In the genomic region with DNA sequence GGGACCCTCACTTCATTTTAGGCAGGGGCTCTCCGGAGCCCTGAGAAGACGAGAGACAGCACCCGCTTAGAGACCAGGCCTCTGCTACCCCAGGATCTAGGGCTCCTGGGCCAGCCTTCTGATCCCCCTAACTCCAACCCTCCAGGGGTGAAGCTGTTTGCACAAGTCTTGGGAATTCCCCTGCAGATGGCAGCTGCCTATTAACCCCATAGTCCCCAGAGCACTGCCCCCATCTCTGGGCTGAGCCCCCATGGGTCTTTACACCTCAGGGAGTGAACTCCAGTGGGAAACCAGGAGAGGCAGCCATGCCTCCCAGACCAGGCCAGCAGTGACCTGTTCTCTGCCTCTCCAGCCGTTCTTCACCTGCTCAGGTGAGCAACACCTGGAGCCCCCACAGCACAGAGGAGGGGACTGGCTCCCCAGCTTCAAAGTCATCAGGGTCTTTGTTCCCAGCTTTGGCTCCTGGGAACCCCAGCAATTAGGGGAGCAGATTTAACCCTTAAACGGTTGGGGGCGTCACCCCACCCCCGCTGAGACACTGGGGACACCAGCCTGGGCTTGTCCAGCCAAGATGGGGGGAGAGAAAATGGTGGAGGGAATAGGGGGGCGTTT, we compare ENCODE assay signal across 15 cellular contexts. TPM values are rescaled to one million over a fixed set of nuclear protein-coding genes. Genes with fewer than 3 reads are reported as not detected.
DNase-seq lines count a peak whose midpoint lies in the region; ATAC-seq, FAIRE-seq and TF ChIP-seq lines count a peak whose summit lies in the region.
"Had no signal": no experiment of that assay in that cellular context is flagged by ENCODE, and none has a peak within 500 bp of the region (broad histone marks: within the 10 kb centered on the region; RNA-seq: fewer than 3 reads in every experiment).

No MANE protein-coding gene starts in this region.

- H3K4me1 ChIP-seq in kidney (ENCODE audit: control insufficient read depth in 1 of 2, insufficient read depth in 1 of 2, low read depth in 1 of 2, low read length in 2 of 2) = peaks cover 0 to 10% of the 10 kb centered on the region in 2 donors

- ATAC-seq in natural killer cell treated with Interleukin-12 subunit alpha and Interleukin-12 subunit beta and Interleukin-15 and Interleukin-18, amount 100 ng/mL, for 72 hours = no peak
- ATAC-seq in natural killer cell (no peak), GM18498 (IDR thresholded peaks at IDR 0.05; ENCODE audit: unreplicated experiment) (no peak), GM21423 (IDR thresholded peaks at IDR 0.05; ENCODE audit: unreplicated experiment) (no peak)

- intact Hi-C loops in natural killer cell (cut with micrococcal nuclease) (no loop called here), kidney (cut with DNase I) (no loop called here)

- H3K4me3 Mint-ChIP-seq in natural killer cell treated with Interleukin-12 subunit alpha and Interleukin-12 subunit beta and Interleukin-15 and Interleukin-18, amount 100 ng/mL, for 72 hours = peak overlapping the region; percentile 15
- H3K4me3 Mint-ChIP-seq in natural killer cell = no peak overlapping the region
- peak overlapping the region in 4 of 5 donors; percentile 17 to 38 (median 27) for H3K4me3 Mint-ChIP-seq in immature natural killer cell
- peak overlapping the region; percentile 59 for H3K4me3 Mint-ChIP-seq in type B pancreatic cell

- no peak overlapping the region for H3K27ac Mint-ChIP-seq in natural killer cell treated with Interleukin-12 subunit alpha and Interleukin-12 subunit beta and Interleukin-15 and Interleukin-18, amount 100 ng/mL, for 72 hours
- H3K27ac Mint-ChIP-seq in natural killer cell (no peak overlapping the region), immature natural killer cell (no peak overlapping the region), type B pancreatic cell (no peak overlapping the region)

- H3K4me1 Mint-ChIP-seq in natural killer cell treated with Interleukin-12 subunit alpha and Interleukin-12 subunit beta and Interleukin-15 and Interleukin-18, amount 100 ng/mL, for 72 hours (ENCODE audit: low read depth in 2 of 2) = peaks cover 27% of the 10 kb centered on the region in 2 donors
- H3K4me1 Mint-ChIP-seq in natural killer cell (peaks cover 29 to 42% of the 10 kb centered on the region in 2 donors), immature natural killer cell (peaks cover 33 to 34% of the 10 kb centered on the region in 2 donors), type B pancreatic cell (ENCODE audit: unreplicated experiment) (peaks cover 19% of the 10 kb centered on the region)

- no peak overlapping the region for H3K4me3 ChIP-seq in kidney (ENCODE audit: low read length in 2 of 2)
- H3K4me3 ChIP-seq: MG63, SK-N-MC had no signal

- H3K9ac ChIP-seq in kidney (ENCODE audit: low read length in 2 of 2) = no peak overlapping the region
- H3K9ac ChIP-seq: GM23248 had no signal

- H3K36me3 Mint-ChIP-seq in natural killer cell treated with Interleukin-12 subunit alpha and Interleukin-12 subunit beta and Interleukin-15 and Interleukin-18, amount 100 ng/mL, for 72 hours = no peaks in the 10 kb centered on the region
- H3K36me3 Mint-ChIP-seq in natural killer cell (no peaks in the 10 kb centered on the region), immature natural killer cell (no peaks in the 10 kb centered on the region), type B pancreatic cell (no peaks in the 10 kb centered on the region)

- TF ChIP-seq CTCF in natural killer cell (IDR thresholded peaks at IDR 0.05) (no peak), VCaP (conservative IDR thresholded peaks at IDR 0.05) (no peak), type B pancreatic cell (conservative IDR thresholded peaks at IDR 0.05) (no peak), kidney (IDR thresholded peaks at IDR 0.05; ENCODE audit: borderline replicate concordance, extremely low read depth, insufficient read depth) (no peak)

- no peaks in the 10 kb centered on the region for H3K36me3 ChIP-seq in kidney (ENCODE audit: control insufficient read depth in 1 of 2, insufficient read depth in 2 of 2, low read length in 2 of 2)
- H3K36me3 ChIP-seq: MG63, right atrium auricular region had no signal

- H3K9me3 Mint-ChIP-seq in natural killer cell treated with Interleukin-12 subunit alpha and Interleukin-12 subunit beta and Interleukin-15 and Interleukin-18, amount 100 ng/mL, for 72 hours = no peaks in the 10 kb centered on the region
- H3K9me3 Mint-ChIP-seq in natural killer cell = no peaks in the 10 kb centered on the region
- H3K9me3 Mint-ChIP-seq in immature natural killer cell = no peaks in the 10 kb centered on the region
- no peaks in the 10 kb centered on the region for H3K9me3 Mint-ChIP-seq in type B pancreatic cell

- no peak for DNase-seq in natural killer cell treated with Interleukin-12 subunit alpha and Interleukin-12 subunit beta and Interleukin-15 and Interleukin-18, amount 100 ng/mL, for 72 hours (ENCODE audit: low spot score)
- DNase-seq in natural killer cell (no peak), immature natural killer cell (no peak), type B pancreatic cell (ENCODE audit: extremely low spot score, unreplicated experiment) (no peak), kidney (no peak)
- DNase-seq: amniotic stem cell, MG63 had no signal

- H3K27ac ChIP-seq in VCaP = peak overlapping the region; percentile 23; the same call in 1 of the 2 replicates
- no peak overlapping the region for H3K27ac ChIP-seq in kidney (ENCODE audit: low read depth in 2 of 2, low read length in 2 of 2)
- H3K27ac ChIP-seq: GM23248, right atrium auricular region, SK-N-MC had no signal

- H3K27me3 Mint-ChIP-seq in natural killer cell treated with Interleukin-12 subunit alpha and Interleukin-12 subunit beta and Interleukin-15 and Interleukin-18, amount 100 ng/mL, for 72 hours = peaks cover 19 to 23% of the 10 kb centered on the region in 2 donors
- H3K27me3 Mint-ChIP-seq in natural killer cell (ENCODE audit: low read depth in 2 of 2) = peaks cover 19 to 28% of the 10 kb centered on the region in 2 donors
- peaks cover 15 to 24% (median 18%) of the 10 kb centered on the region in 3 donors for H3K27me3 Mint-ChIP-seq in immature natural killer cell (ENCODE audit: low read depth in 3 of 3)
- peaks cover 85% of the 10 kb centered on the region for H3K27me3 Mint-ChIP-seq in type B pancreatic cell

- no peak for FAIRE-seq in kidney (lab: Jason Lieb, UNC)
- FAIRE-seq: G401.6 had no signal

- H3K9me3 ChIP-seq in kidney (ENCODE audit: control insufficient read depth in 1 of 2, low read length in 2 of 2) = no peaks in the 10 kb centered on the region
- H3K9me3 ChIP-seq: MG63, right atrium auricular region had no signal

RNA-seq across cellular contexts. Expression of a gene that starts 2.3 kb away (rescaled TPM):
- total RNA-seq in natural killer cell treated with Interleukin-12 subunit alpha and Interleukin-12 subunit beta and Interleukin-15 and Interleukin-18, amount 100 ng/mL, for 72 hours = under 1 TPM in 1 of 2 donors, not detected in 1; 0.50 TPM
- total RNA-seq in natural killer cell (1 to 10 TPM; 7.9 to 10.0 (median 8.2) TPM), type B pancreatic cell (ENCODE audit: low replicate concordance) (6.2 and 6.3 TPM in 2 replicates), kidney (1.9 TPM)
- polyA plus RNA-seq in immature natural killer cell (under 1 TPM in 2 of 3 donors, not detected in 1; 0.45 to 0.68 TPM), kidney (ENCODE audit: insufficient read depth, low read depth, low replicate concordance) (not detected)

RNA-seq across cellular contexts. Expression of a gene that starts 8.9 kb away (rescaled TPM):
- not detected for total RNA-seq in natural killer cell treated with Interleukin-12 subunit alpha and Interleukin-12 subunit beta and Interleukin-15 and Interleukin-18, amount 100 ng/mL, for 72 hours
- total RNA-seq in natural killer cell (1 to 10 TPM; 1.1 to 2.0 (median 1.7) TPM), type B pancreatic cell (ENCODE audit: low replicate concordance) (28.9 TPM in 1 of 2 replicates, not detected in the other), kidney (not detected)
- polyA plus RNA-seq in immature natural killer cell (1 to 10 TPM in 1 of 3 donors, under 1 TPM in 1, not detected in 1; 0.86 to 1.2 TPM), kidney (ENCODE audit: insufficient read depth, low read depth, low replicate concordance) (not detected)
- total RNA-seq: dermis microvascular lymphatic vessel endothelial cell, GM23248, right atrium auricular region had no signal
- polyA plus RNA-seq: GM23248 had no signal

RNA-seq across cellular contexts. Expression of a gene that starts 12.0 kb away (rescaled TPM):
- 100 to 1,000 TPM; 125 to 156 TPM for total RNA-seq in natural killer cell treated with Interleukin-12 subunit alpha and Interleukin-12 subunit beta and Interleukin-15 and Interleukin-18, amount 100 ng/mL, for 72 hours
- total RNA-seq in natural killer cell (100 to 1,000 TPM in 1 of 3 donors, 10 to 100 TPM in 2; 80.7 to 114 (median 88.4) TPM), type B pancreatic cell (ENCODE audit: low replicate concordance) (161 and 168 TPM in 2 replicates), kidney (229 TPM)
- polyA plus RNA-seq in immature natural killer cell (10 to 100 TPM; 31.2 to 40.7 (median 37.2) TPM), kidney (ENCODE audit: insufficient read depth, low read depth, low replicate concordance) (111 TPM)

RNA-seq across cellular contexts. Expression of a gene that starts 29.9 kb away (rescaled TPM):
- 1 to 10 TPM in 1 of 2 donors, under 1 TPM in 1; 0.48 to 1.1 TPM for total RNA-seq in natural killer cell treated with Interleukin-12 subunit alpha and Interleukin-12 subunit beta and Interleukin-15 and Interleukin-18, amount 100 ng/mL, for 72 hours
- 1 to 10 TPM; 1.1 to 3.4 (median 1.4) TPM for total RNA-seq in natural killer cell
- polyA plus RNA-seq in immature natural killer cell = not detected
- 0.45 and 8.8 TPM in 2 replicates for total RNA-seq in type B pancreatic cell (ENCODE audit: low replicate concordance)
- total RNA-seq in kidney = not detected
- 27.0 TPM for polyA plus RNA-seq in kidney (ENCODE audit: insufficient read depth, low read depth, low replicate concordance)
- total RNA-seq: GM23248 had no signal
- polyA plus RNA-seq: GM23248 had no signal

RNA-seq across cellular contexts. Expression of a gene that starts 44.0 kb away (rescaled TPM):
- 100 to 1,000 TPM; 101 to 112 TPM for total RNA-seq in natural killer cell treated with Interleukin-12 subunit alpha and Interleukin-12 subunit beta and Interleukin-15 and Interleukin-18, amount 100 ng/mL, for 72 hours
- 100 to 1,000 TPM; 156 to 228 (median 218) TPM for total RNA-seq in natural killer cell
- polyA plus RNA-seq in immature natural killer cell = 100 to 1,000 TPM; 195 to 241 (median 226) TPM
- 44.6 and 56.3 TPM in 2 replicates for total RNA-seq in type B pancreatic cell (ENCODE audit: low replicate concordance)
- 35.3 TPM for total RNA-seq in kidney
- 20.1 TPM for polyA plus RNA-seq in kidney (ENCODE audit: insufficient read depth, low read depth, low replicate concordance)
